Comparison of ENCODE assay signal across 24 cellular contexts in genomic region chr21:42668620-42669019, GRCh38. TPM values are rescaled to one million over a fixed set of nuclear protein-coding genes. Genes with fewer than 3 reads are reported as not detected.
A peak's percentile ranks its signal among the peaks of the same experiment; 100 is the strongest.
DNase-seq lines count a peak whose midpoint lies in the region; ATAC-seq and TF ChIP-seq lines count a peak whose summit lies in the region.
"Had no signal": no experiment of that assay in that cellular context is flagged by ENCODE, and none has a peak within 500 bp of the region (broad histone marks: within the 10 kb centered on the region; RNA-seq: fewer than 3 reads in every experiment).

No MANE protein-coding gene starts in this region.

- H3K4me1 Mint-ChIP-seq in GM23338 = peaks cover 45% of the 10 kb centered on the region
- H3K4me1 Mint-ChIP-seq in naive thymus-derived CD8-positive, alpha-beta T cell = peaks cover 6 to 14% (median 12%) of the 10 kb centered on the region in 4 donors

- H3K9ac ChIP-seq in adipocyte (ENCODE audit: low read length) = no peak overlapping the region
- no peak overlapping the region for H3K9ac ChIP-seq in muscle layer of colon (ENCODE audit: low read length)
- H3K9ac ChIP-seq: GM23248 had no signal

- H3K36me3 Mint-ChIP-seq in GM23338 (ENCODE audit: low read depth) = no peaks in the 10 kb centered on the region; the same call in 1 of the 3 replicates
- H3K36me3 Mint-ChIP-seq in naive thymus-derived CD8-positive, alpha-beta T cell = peaks cover 0 to 1% (median 0%) of the 10 kb centered on the region in 3 donors

- H3K4me3 ChIP-seq in GM23338 = no peak overlapping the region
- H3K4me3 ChIP-seq in adipocyte (ENCODE audit: low read length) = peak overlapping the region; percentile 46
- H3K4me3 ChIP-seq in muscle layer of colon (ENCODE audit: low read depth in 1 of 2, low read length in 2 of 2) = peak overlapping the region; percentile 3 to 15
- H3K4me3 ChIP-seq in suprapubic skin = peak overlapping the region; percentile 8
- H3K4me3 ChIP-seq: GM12878, GM23248, PC-9 had no signal

- POLR2A ChIA-PET in naive thymus-derived CD8-positive, alpha-beta T cell (lab: Charles Lee) = interaction anchor here (1.4 kb wide), 1 partner anchor 16 kb away, joined by 3 read pairs; no protein-coding TSS in a partner anchor

- no peaks in the 10 kb centered on the region for H3K9me3 Mint-ChIP-seq in GM23338
- no peaks in the 10 kb centered on the region for H3K9me3 Mint-ChIP-seq in naive thymus-derived CD8-positive, alpha-beta T cell
- H3K9me3 Mint-ChIP-seq: activated CD4-positive, alpha-beta T cell treated with anti-CD3 and anti-CD28 coated beads, Interleukin-2, amount 10 ng/mL, durations not matched to agents 7 days and 5 days; activated T-cell treated with anti-CD3 and anti-CD28 coated beads, Interleukin-2, amount 50 U/mL, for 4 hours; CD4-positive, alpha-beta T cell; T-helper 2 cell treated with Interferon-gamma antibody and Interleukin-4, amounts not matched to agents 5 μg/mL and 100 μg/mL, for 36 hours had no signal

- no peaks in the 10 kb centered on the region for H3K27me3 ChIP-seq in GM23338 (ENCODE audit: insufficient read depth)
- H3K27me3 ChIP-seq in adipocyte (replicated peaks; ENCODE audit: control insufficient read depth, insufficient read depth, low read length) = peaks cover 38% of the 10 kb centered on the region
- H3K27me3 ChIP-seq in muscle layer of colon (ENCODE audit: control insufficient read depth in 1 of 2, insufficient read depth in 2 of 2, low read length in 2 of 2) = no peaks in the 10 kb centered on the region
- no peaks in the 10 kb centered on the region for H3K27me3 ChIP-seq in suprapubic skin
- H3K27me3 ChIP-seq: heart left ventricle had no signal

- H3K36me3 ChIP-seq in GM23338 (ENCODE audit: insufficient read depth) = no peaks in the 10 kb centered on the region
- H3K36me3 ChIP-seq in adipocyte (ENCODE audit: control insufficient read depth, insufficient read depth, low read length, severe bottlenecking) = no peaks in the 10 kb centered on the region
- H3K36me3 ChIP-seq in muscle layer of colon (ENCODE audit: insufficient read depth, low read length) = peaks cover 11% of the 10 kb centered on the region
- no peaks in the 10 kb centered on the region for H3K36me3 ChIP-seq in suprapubic skin
- H3K36me3 ChIP-seq: heart left ventricle had no signal

- H3K9me2 ChIP-seq in GM23338 (ENCODE audit: insufficient read depth) = no peaks in the 10 kb centered on the region

- H3K79me2 ChIP-seq in GM23338 (replicated peaks; ENCODE audit: insufficient read depth) = peaks cover 29% of the 10 kb centered on the region

- peaks cover 21% of the 10 kb centered on the region; the same call in 1 of the 2 replicates for H3F3A ChIP-seq in GM23338 (replicated peaks; ENCODE audit: low read depth)

- DNase-seq in GM23338 (ENCODE audit: low spot score) (no peak), adipocyte (ENCODE audit: low read depth) (no peak), suprapubic skin (ENCODE audit: low spot score in 2 of 2) (no peak), GM10266 (ENCODE audit: extremely low spot score) (no peak), KBM-7 (no peak)
- DNase-seq in naive thymus-derived CD8-positive, alpha-beta T cell = no peak
- DNase-seq: activated CD4-positive, alpha-beta T cell treated with anti-CD3 and anti-CD28 coated beads, Interleukin-2, amount 10 ng/mL, durations not matched to agents 7 days and 5 days; activated naive CD4-positive, alpha-beta T cell; activated T-cell treated with anti-CD3 and anti-CD28 coated beads, Interleukin-2, amount 50 U/mL, for 4 hours; CD4-positive, alpha-beta T cell; heart left ventricle; mammary epithelial cell; NCI-H2171; NCI-H510A treated with DMSO at 0.1 percent for 48 hours; NK-92 treated with Interleukin-12 subunit alpha and Interleukin-12 subunit beta, amount 100 ng/mL, for 24 hours; PC-9; stimulated activated CD4-positive, alpha-beta T cell treated with anti-CD3 and anti-CD28 coated beads, Interleukin-4, amount 100 ng/mL, for 1 hour had no signal

- H3K9me3 ChIP-seq in adipocyte (ENCODE audit: control insufficient read depth, low read length) = no peaks in the 10 kb centered on the region
- no peaks in the 10 kb centered on the region for H3K9me3 ChIP-seq in muscle layer of colon (ENCODE audit: low read length)
- H3K9me3 ChIP-seq in suprapubic skin = no peaks in the 10 kb centered on the region
- H3K9me3 ChIP-seq: heart left ventricle had no signal

- in situ Hi-C loops in KBM-7 (cut with MboI; ENCODE audit: low pct_unique_long_range_greater_than_20kb, low sequenced_read_pairs) = loop anchor here (25.0 kb wide), 1 partner anchor 106 kb away; no protein-coding TSS in a partner anchor

- H3K27me3 Mint-ChIP-seq in GM23338 (ENCODE audit: insufficient read depth, low read depth, poor library complexity) = peaks cover 2% of the 10 kb centered on the region
- no peaks in the 10 kb centered on the region for H3K27me3 Mint-ChIP-seq in naive thymus-derived CD8-positive, alpha-beta T cell
- H3K27me3 Mint-ChIP-seq: activated CD4-positive, alpha-beta T cell treated with anti-CD3 and anti-CD28 coated beads, Interleukin-2, amount 10 ng/mL, durations not matched to agents 7 days and 5 days; CD4-positive, alpha-beta T cell had no signal

- no peak for TF ChIP-seq POLR2A in suprapubic skin (IDR thresholded peaks at IDR 0.05)

- peak overlapping the region; percentile 42; the same call in 1 of the 2 replicates for H3K27ac Mint-ChIP-seq in GM23338
- H3K27ac Mint-ChIP-seq in naive thymus-derived CD8-positive, alpha-beta T cell = peak overlapping the region in 1 of 10 donors; percentile 34
- H3K27ac Mint-ChIP-seq: activated CD4-positive, alpha-beta T cell treated with anti-CD3 and anti-CD28 coated beads, Interleukin-2, amount 10 ng/mL, durations not matched to agents 7 days and 5 days; CD4-positive, alpha-beta T cell; T-helper 2 cell treated with Interferon-gamma antibody and Interleukin-4, amounts not matched to agents 5 μg/mL and 100 μg/mL, for 36 hours had no signal

- no peak overlapping the region for H3K4me3 Mint-ChIP-seq in GM23338
- no peak overlapping the region for H3K4me3 Mint-ChIP-seq in naive thymus-derived CD8-positive, alpha-beta T cell
- H3K4me3 Mint-ChIP-seq: activated CD4-positive, alpha-beta T cell treated with anti-CD3 and anti-CD28 coated beads, Interleukin-2, amount 10 ng/mL, durations not matched to agents 7 days and 5 days; activated T-cell treated with anti-CD3 and anti-CD28 coated beads, Interleukin-2, amount 50 U/mL, for 4 hours; CD4-positive, alpha-beta T cell; T-helper 2 cell treated with Interferon-gamma antibody and Interleukin-4, amounts not matched to agents 5 μg/mL and 100 μg/mL, for 36 hours had no signal

- peaks cover 25% of the 10 kb centered on the region for H4K20me1 ChIP-seq in GM23338 (replicated peaks; ENCODE audit: insufficient read depth)

- 62% methylated on average over 22 of the region's 24 CpGs for WGBS in suprapubic skin

- H3K27ac ChIP-seq in GM23338 (ENCODE audit: low read depth) (no peak overlapping the region), muscle layer of colon (ENCODE audit: low read depth, low read length) (peak overlapping the region; percentile 74), suprapubic skin (no peak overlapping the region)
- H3K27ac ChIP-seq: GM23248, PC-9 had no signal

- ATAC-seq in GM23338 = no peak; the same call in 2 of the 3 replicates
- ATAC-seq in naive thymus-derived CD8-positive, alpha-beta T cell = no peak
- no peak for ATAC-seq in GM21737 (IDR thresholded peaks at IDR 0.05; ENCODE audit: unreplicated experiment)
- ATAC-seq: activated T-cell treated with anti-CD3 and anti-CD28 coated beads, Interleukin-2, amount 50 U/mL, for 4 hours; GM12878 had no signal

- H2AFZ ChIP-seq in GM23338 = no peak overlapping the region
- H2AFZ ChIP-seq: GM23248, PC-9 had no signal

- H3K4me2 ChIP-seq in GM23338 = no peak overlapping the region
- H3K4me2 ChIP-seq: PC-9 had no signal

- TF ChIP-seq CTCF in GM23338 (conservative IDR thresholded peaks at IDR 0.05; ENCODE audit: low read depth in 2 of 2) (no peak), suprapubic skin (IDR thresholded peaks at IDR 0.05) (no peak), GM10266 (IDR thresholded peaks at IDR 0.05; ENCODE audit: control insufficient read depth, insufficient read depth, low read depth, missing control alignments) (no peak)

- TF ChIP-seq EP300 in suprapubic skin (IDR thresholded peaks at IDR 0.05) = no peak

- peaks cover 19% of the 10 kb centered on the region for H3K4me1 ChIP-seq in GM23338 (ENCODE audit: insufficient read depth)
- peaks cover 8% of the 10 kb centered on the region for H3K4me1 ChIP-seq in adipocyte (ENCODE audit: control insufficient read depth, insufficient read depth, low read length)
- H3K4me1 ChIP-seq in muscle layer of colon (ENCODE audit: insufficient read depth, low read length) = peaks cover 91% of the 10 kb centered on the region
- peaks cover under 1% of the 10 kb centered on the region for H3K4me1 ChIP-seq in suprapubic skin

TF ChIP-seq in GM23338, 12 proteins besides CTCF, POLR2A, EP300 and RAD21 (continues in another document):
- no peak for TF ChIP-seq STAT1 (IDR thresholded peaks at IDR 0.05; ENCODE audit: unreplicated experiment)
- TF ChIP-seq EZH2phosphoT487 (IDR thresholded peaks at IDR 0.05; ENCODE audit: unreplicated experiment) = no peak
- no peak for TF ChIP-seq JUNB (IDR thresholded peaks at IDR 0.05; ENCODE audit: unreplicated experiment)
- TF ChIP-seq ETS1 (IDR thresholded peaks at IDR 0.05) = no peak

RNA-seq across cellular contexts. Expression of gene PDE9A, which starts 15.2 kb away (rescaled TPM):
- 26.5 and 33.3 TPM in 2 replicates for total RNA-seq in GM23338 (2014; rRNA removed; shearing (Covaris generic))
- polyA plus RNA-seq in GM23338 (2016; fragmentation: Nextera tagmentation; extraction: Ambion mirVana) = 27.2 and 31.1 TPM in 2 replicates
- total RNA-seq in suprapubic skin = 10 to 100 TPM in 1 of 4 donors, 1 to 10 TPM in 3; 4.5 to 12.0 (median 7.1) TPM
- 10 to 100 TPM; 15.7 to 17.1 TPM for total RNA-seq in naive thymus-derived CD8-positive, alpha-beta T cell
- 1 to 10 TPM; 3.6 to 5.1 (median 4.8) TPM for polyA plus RNA-seq in naive thymus-derived CD8-positive, alpha-beta T cell
- total RNA-seq: GM23248, LHCN-M2, myocyte had no signal
- polyA plus RNA-seq: GM23248 had no signal
